9 cellular contexts compared by ENCODE assay signal in the genomic region with DNA sequence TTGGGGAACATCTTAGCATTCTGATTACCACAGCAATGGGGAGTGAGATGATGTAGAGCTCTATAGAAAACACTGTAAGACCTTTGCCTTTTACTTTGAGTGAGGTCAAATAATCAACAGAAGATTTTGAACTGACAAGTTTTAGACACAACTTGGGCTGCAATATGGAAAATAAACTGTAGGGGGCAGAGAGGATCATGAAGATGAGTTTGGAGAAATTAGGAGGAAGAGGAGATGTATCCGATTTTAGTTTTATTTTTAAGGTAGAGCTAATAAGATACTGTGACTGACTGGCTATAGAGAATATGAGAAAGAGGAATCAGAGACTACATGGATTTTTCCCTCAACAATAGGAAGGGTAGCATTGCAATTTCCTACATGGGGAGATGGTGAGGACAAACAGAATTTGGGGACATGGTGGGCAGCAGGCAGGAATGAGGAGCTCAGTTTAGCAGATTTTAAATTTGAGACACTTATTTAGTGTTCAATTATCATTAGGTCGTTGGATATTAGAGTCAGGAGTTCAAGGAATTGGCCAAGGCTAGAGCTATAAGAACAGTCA.
DNase-seq lines count a peak whose midpoint lies in the region; ATAC-seq, FAIRE-seq and TF ChIP-seq lines count a peak whose summit lies in the region.
"Had no signal": no experiment of that assay in that cellular context is flagged by ENCODE, and none has a peak within 500 bp of the region (broad histone marks: within the 10 kb centered on the region; RNA-seq: fewer than 3 reads in every experiment).

No MANE protein-coding gene starts in this region.

- H3K36me3 ChIP-seq in keratinocyte (ENCODE audit: control insufficient read depth in 2 of 2, extremely low read depth in 1 of 2, insufficient read depth in 2 of 2, low read length in 2 of 2): peaks cover 4 to 5% of the 10 kb centered on the region in 2 experiments

- no peak overlapping the region for H3K27ac ChIP-seq in keratinocyte (ENCODE audit: control insufficient read depth, insufficient read depth, low read length)

- no peaks in the 10 kb centered on the region for H3K27me3 ChIP-seq in keratinocyte (ENCODE audit: control insufficient read depth, extremely low read depth, insufficient read depth, low read length)

- TF ChIP-seq CTCF in AG09309 (IDR thresholded peaks at IDR 0.05; ENCODE audit: control insufficient read depth, insufficient read depth, low read depth, low read length, missing control alignments): peak; percentile 37
- peak; percentile 32 for TF ChIP-seq CTCF in GM10266 (IDR thresholded peaks at IDR 0.05; ENCODE audit: control insufficient read depth, insufficient read depth, low read depth, missing control alignments)
- peak in 2 of 3 experiments; percentile 47 to 52 for TF ChIP-seq CTCF in keratinocyte (optimal IDR thresholded peaks at IDR 0.05 in 1 of 3, IDR thresholded peaks at IDR 0.05 in 1 of 3, conservative IDR thresholded peaks at IDR 0.05 in 1 of 3; ENCODE audit: extremely low read depth in 1 of 3, insufficient read depth in 2 of 3, low read length in 3 of 3)

- dilution Hi-C loops in keratinocyte (cut with MboI; ENCODE audit: extremely low pct_ligation_motif_present, low sequenced_read_pairs): no loop called here

- H2AFZ ChIP-seq in keratinocyte (ENCODE audit: control insufficient read depth, low read length): no peak overlapping the region

- FAIRE-seq in keratinocyte (lab: Jason Lieb, UNC): peak; percentile 49
- FAIRE-seq in HTR-8/SVneo (lab: Jason Lieb, UNC): no peak

- in situ Hi-C loops in SK-MEL-5 (cut with HindIII; ENCODE audit: low pct_unique_long_range_greater_than_20kb, low sequenced_read_pairs): no loop called here

- peaks cover 6% of the 10 kb centered on the region for H4K20me1 ChIP-seq in keratinocyte (ENCODE audit: control insufficient read depth, extremely low read depth, insufficient read depth, low read length)

- no peaks in the 10 kb centered on the region for H3K9me3 ChIP-seq in keratinocyte (ENCODE audit: control insufficient read depth, low read depth, low read length)

- H3K9ac ChIP-seq in keratinocyte (ENCODE audit: control insufficient read depth, extremely low read depth, insufficient read depth, low read length): no peak overlapping the region

- DNase-seq in AG09309 (ENCODE audit: low read depth): no peak
- DNase-seq in GM10266 (ENCODE audit: extremely low spot score): no peak
- peak; percentile 58 for DNase-seq in SK-MEL-5 (ENCODE audit: low read depth, low spot score)
- DNase-seq in keratinocyte (ENCODE audit: low read depth, low spot score): no peak
- DNase-seq in HTR-8/SVneo (ENCODE audit: insufficient read length, low spot score): no peak
- no peak for DNase-seq in GM03348 (ENCODE audit: low spot score)
- DNase-seq in GM19238 (ENCODE audit: insufficient read length, low spot score): no peak
- DNase-seq: NCI-H2171 treated with DMSO at 0.1 percent for 48 hours had no signal

- peaks cover 47% of the 10 kb centered on the region for H3K79me2 ChIP-seq in keratinocyte (ENCODE audit: control insufficient read depth, insufficient read depth, low read length)

- no peak overlapping the region for H3K4me3 ChIP-seq in AG09309 (ENCODE audit: control insufficient read depth, low read depth, low read length)
- H3K4me3 ChIP-seq in keratinocyte (ENCODE audit: control insufficient read depth in 2 of 3, extremely low read depth in 1 of 3, insufficient read depth in 2 of 3, low read depth in 1 of 3, low read length in 3 of 3): no peak overlapping the region

- H3K4me1 ChIP-seq in keratinocyte (ENCODE audit: control insufficient read depth, extremely low read depth, insufficient read depth, low read length): peaks cover 19% of the 10 kb centered on the region

- no peak for ATAC-seq in HG02623 (IDR thresholded peaks at IDR 0.05; ENCODE audit: unreplicated experiment)

- H3K9me1 ChIP-seq in keratinocyte (ENCODE audit: control insufficient read depth, extremely low read depth, insufficient read depth, low read length): peaks cover 3% of the 10 kb centered on the region

- no peak overlapping the region for H3K4me2 ChIP-seq in keratinocyte (ENCODE audit: control insufficient read depth, extremely low read depth, insufficient read depth, low read depth, low read length)
